In the genomic region with DNA sequence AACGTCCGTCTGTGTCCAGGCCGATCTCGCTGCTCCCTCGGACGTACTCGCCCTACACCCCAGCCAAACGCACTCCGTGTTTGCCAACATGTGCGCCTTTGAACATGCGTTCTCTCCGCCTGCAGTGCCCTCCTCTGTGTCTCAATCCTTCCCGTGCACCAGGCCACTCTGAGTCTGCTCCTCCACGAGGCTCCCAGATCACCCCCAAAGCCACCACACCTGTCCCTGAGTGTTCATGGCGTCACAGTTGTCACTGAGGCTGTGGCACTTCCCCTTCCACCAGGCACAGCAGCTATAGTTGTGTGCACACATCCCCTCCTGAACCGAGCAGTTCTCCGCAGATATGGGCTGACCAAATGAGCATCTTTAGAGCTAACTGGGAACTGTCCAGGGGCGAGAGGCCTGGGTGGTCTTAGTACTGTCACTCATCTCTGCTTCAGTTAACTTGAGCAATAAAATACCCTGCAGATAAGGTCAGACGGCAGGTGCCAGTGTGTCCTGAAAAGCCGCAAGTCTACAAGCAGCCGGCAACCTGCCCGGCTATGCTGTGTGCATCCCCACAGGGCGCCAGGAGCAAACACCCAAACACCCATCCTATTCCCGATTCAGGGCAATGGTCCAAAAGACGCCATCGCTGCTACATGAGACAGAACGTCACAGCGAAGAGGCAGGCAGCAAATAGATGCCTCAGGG, we compare ENCODE assay signal across 12 cellular contexts. TPM values are rescaled to one million over a fixed set of nuclear protein-coding genes. Genes with fewer than 3 reads are reported as not detected.
DNase-seq lines count a peak whose midpoint lies in the region; ATAC-seq and TF ChIP-seq lines count a peak whose summit lies in the region.
"Had no signal": no experiment of that assay in that cellular context is flagged by ENCODE, and none has a peak within 500 bp of the region (broad histone marks: within the 10 kb centered on the region; RNA-seq: fewer than 3 reads in every experiment).

No MANE protein-coding gene starts in this region.

- H3K4me2 ChIP-seq in MM.1S (ENCODE audit: low read depth, low read length): no peak overlapping the region

- H3K27ac Mint-ChIP-seq in activated naive CD4-positive, alpha-beta T cell treated with anti-CD3 and anti-CD28 coated beads, Interleukin-2, amount 10 ng/mL, durations not matched to agents 7 days and 5 days: peak overlapping the region; percentile 75
- H3K27ac Mint-ChIP-seq in immature natural killer cell: peak overlapping the region; percentile 78 to 96 (median 88)

- H3K27me3 ChIP-seq in MM.1S (replicated peaks; ENCODE audit: insufficient read depth, low read length): no peaks in the 10 kb centered on the region
- H3K27me3 ChIP-seq: testis had no signal

- H3K4me1 ChIP-seq in MM.1S (ENCODE audit: low read length): peaks cover 29% of the 10 kb centered on the region

- no peak overlapping the region for H3K4me3 ChIP-seq in MM.1S (ENCODE audit: low read length)
- H3K4me3 ChIP-seq: testis had no signal

- peaks cover 91% of the 10 kb centered on the region for H3K79me2 ChIP-seq in MM.1S (ENCODE audit: low read length)

- H3K9me2 ChIP-seq in MM.1S (replicated peaks; ENCODE audit: insufficient read depth, low read length): no peaks in the 10 kb centered on the region

- peaks cover 74% of the 10 kb centered on the region for H3K36me3 Mint-ChIP-seq in activated naive CD4-positive, alpha-beta T cell treated with anti-CD3 and anti-CD28 coated beads, Interleukin-2, amount 10 ng/mL, durations not matched to agents 7 days and 5 days
- H3K36me3 Mint-ChIP-seq in immature natural killer cell: peaks cover 11 to 29% (median 13%) of the 10 kb centered on the region in 3 donors

- no peak for DNase-seq in activated naive CD4-positive, alpha-beta T cell treated with anti-CD3 and anti-CD28 coated beads, Interleukin-2, amount 10 ng/mL, durations not matched to agents 7 days and 5 days
- no peak for DNase-seq in activated naive CD4-positive, alpha-beta T cell treated with Interleukin-2 at 50 U/mL for 16 hours
- DNase-seq in RPMI7951 (ENCODE audit: low read depth) (peak; percentile 65), immature natural killer cell (no peak), substantia nigra (lab: John Stamatoyannopoulos, UW) (no peak), RPMI8226 (no peak), MM.1S (no peak)
- DNase-seq: activated gamma-delta T cell; effector memory CD4-positive, alpha-beta T cell; T-helper 9 cell; testis had no signal

- H3K9ac ChIP-seq in MM.1S (ENCODE audit: low read length): no peak overlapping the region

- H3K9me3 Mint-ChIP-seq in activated naive CD4-positive, alpha-beta T cell treated with anti-CD3 and anti-CD28 coated beads, Interleukin-2, amount 10 ng/mL, durations not matched to agents 7 days and 5 days: peaks cover 38% of the 10 kb centered on the region
- peaks cover 0 to 18% (median 4%) of the 10 kb centered on the region in 6 donors for H3K9me3 Mint-ChIP-seq in immature natural killer cell

- peak overlapping the region; percentile 16 for H3K27ac ChIP-seq in substantia nigra (ENCODE audit: low read depth, low read length, poor library complexity, severe bottlenecking)
- H3K27ac ChIP-seq in MM.1S (ENCODE audit: low read length): no peak overlapping the region
- H3K27ac ChIP-seq: testis had no signal

- H3K9me3 ChIP-seq in MM.1S (replicated peaks; ENCODE audit: insufficient read depth, low read length): no peaks in the 10 kb centered on the region
- H3K9me3 ChIP-seq: testis had no signal

- CTCF ChIA-PET in activated naive CD4-positive, alpha-beta T cell treated with anti-CD3 and anti-CD28 coated beads, Interleukin-2, amount 10 ng/mL, durations not matched to agents 7 days and 5 days (lab: Charles Lee): no interaction called here

- H4K20me1 ChIP-seq in MM.1S (ENCODE audit: insufficient read depth, low read length): no peaks in the 10 kb centered on the region

- no peak for TF ChIP-seq CTCF in MM.1S (IDR thresholded peaks at IDR 0.05; ENCODE audit: low read length)

- H3K27me3 Mint-ChIP-seq in activated naive CD4-positive, alpha-beta T cell treated with anti-CD3 and anti-CD28 coated beads, Interleukin-2, amount 10 ng/mL, durations not matched to agents 7 days and 5 days: no peaks in the 10 kb centered on the region
- H3K27me3 Mint-ChIP-seq in immature natural killer cell (ENCODE audit: low read depth in 3 of 3): peaks cover 16 to 53% (median 28%) of the 10 kb centered on the region in 3 donors

- no peak overlapping the region for H2AFZ ChIP-seq in MM.1S (ENCODE audit: low read length)

- H3K4me3 Mint-ChIP-seq in activated naive CD4-positive, alpha-beta T cell treated with anti-CD3 and anti-CD28 coated beads, Interleukin-2, amount 10 ng/mL, durations not matched to agents 7 days and 5 days: no peak overlapping the region
- peak overlapping the region; percentile 55 to 79 (median 63) for H3K4me3 Mint-ChIP-seq in immature natural killer cell

- ATAC-seq in GM18868 (IDR thresholded peaks at IDR 0.05; ENCODE audit: unreplicated experiment): no peak

- H3F3A ChIP-seq in MM.1S (ENCODE audit: insufficient read depth, low read length): peaks cover 20% of the 10 kb centered on the region

- H3K36me3 ChIP-seq in MM.1S (replicated peaks; ENCODE audit: insufficient read depth, low read length): no peaks in the 10 kb centered on the region

- peaks cover 29% of the 10 kb centered on the region for H3K4me1 Mint-ChIP-seq in activated naive CD4-positive, alpha-beta T cell treated with anti-CD3 and anti-CD28 coated beads, Interleukin-2, amount 10 ng/mL, durations not matched to agents 7 days and 5 days
- H3K4me1 Mint-ChIP-seq in immature natural killer cell: peaks cover 83 to 86% of the 10 kb centered on the region in 2 donors

RNA-seq across cellular contexts. Expression of a gene that starts 35.5 kb away (rescaled TPM):
- total RNA-seq in RPMI7951 (2014; rRNA removed; shearing (Covaris generic)): 22.8 and 24.4 TPM in 2 replicates
- polyA plus RNA-seq in immature natural killer cell: 100 to 1,000 TPM in 1 of 3 donors, 10 to 100 TPM in 2; 37.4 to 153 (median 64.8) TPM
